ENCODE assay signal across 13 cellular contexts in the genomic region with DNA sequence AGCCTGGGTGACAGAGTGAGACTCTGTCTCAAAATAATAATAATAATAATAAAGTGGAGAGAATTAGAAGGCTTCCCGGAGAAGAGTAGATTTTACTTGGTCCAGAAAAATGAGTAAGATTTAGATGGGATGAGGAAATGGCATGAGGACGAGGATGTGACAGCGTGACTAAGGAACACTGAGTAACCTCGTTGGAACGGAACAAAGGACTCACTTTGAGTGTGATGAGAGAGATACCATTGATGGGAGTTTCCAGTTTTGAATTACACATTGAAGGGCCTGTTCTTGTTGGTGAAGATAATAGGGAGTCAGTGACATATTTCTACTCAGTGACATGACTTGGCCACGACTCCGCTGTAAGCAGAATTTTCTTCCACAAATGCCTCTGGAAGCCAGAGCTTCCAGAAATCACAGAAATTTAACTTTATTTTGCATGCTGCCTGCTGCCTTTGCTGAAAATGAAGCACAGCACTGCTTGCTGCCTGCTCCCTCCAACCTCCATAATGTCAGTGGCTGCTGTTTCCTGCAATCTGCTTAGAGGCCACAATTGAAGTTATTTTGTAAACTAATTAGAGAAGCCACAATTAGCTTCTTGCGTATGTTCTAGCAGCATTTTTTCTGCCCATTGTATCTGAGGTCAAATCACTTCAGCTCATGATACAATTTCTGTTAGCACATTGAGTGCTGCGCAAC. TPM values are rescaled to one million over a fixed set of nuclear protein-coding genes. Genes with fewer than 3 reads are reported as not detected.
DNase-seq lines count a peak whose midpoint lies in the region; ATAC-seq and TF ChIP-seq lines count a peak whose summit lies in the region.
"Had no signal": no experiment of that assay in that cellular context is flagged by ENCODE, and none has a peak within 500 bp of the region (broad histone marks: within the 10 kb centered on the region; RNA-seq: fewer than 3 reads in every experiment).

No MANE protein-coding gene starts in this region.

- H3K79me2 ChIP-seq in PC-3 (ENCODE audit: low read length), result no peaks in the 10 kb centered on the region

- H4K91ac ChIP-seq in neuronal stem cell (ENCODE audit: low read depth, low read length, poor library complexity), result no peak overlapping the region

- no peak overlapping the region for H2BK120ac ChIP-seq in neuronal stem cell (ENCODE audit: low read depth, low read length)

- no CpG with 5 or more reads among the region's 9 CpGs for WGBS in neuronal stem cell (ENCODE audit: extremely low coverage in 2 of 2, insufficient read length in 2 of 2, insufficient replicate concordance in 1 of 2), 2 donors

- H3K4me3 ChIP-seq in PC-3 (ENCODE audit: low read length), result no peak overlapping the region
- H3K4me3 ChIP-seq in epithelial cell of esophagus (ENCODE audit: low read length), result no peak overlapping the region
- H3K4me3 ChIP-seq in neuronal stem cell (ENCODE audit: low read length in 2 of 2), result no peak overlapping the region
- no peak overlapping the region for H3K4me3 ChIP-seq in MG63
- H3K4me3 ChIP-seq: skin epidermis had no signal

- peaks cover 32% of the 10 kb centered on the region for H3K4me1 ChIP-seq in PC-3 (ENCODE audit: insufficient read depth, low read length)
- H3K4me1 ChIP-seq in neuronal stem cell (ENCODE audit: control insufficient read depth in 2 of 2, insufficient read depth in 1 of 2, low read depth in 1 of 2, low read length in 2 of 2), result peaks cover 4 to 8% of the 10 kb centered on the region in 2 donors

- no peak overlapping the region for H3K4ac ChIP-seq in neuronal stem cell (ENCODE audit: low read length)

- peak overlapping the region; percentile 8; the same call in 1 of the 2 replicates for H2AFZ ChIP-seq in PC-3 (ENCODE audit: low read length)
- peak overlapping the region; percentile 47 for H2AFZ ChIP-seq in neuronal stem cell (ENCODE audit: low read length)

- POLR2A ChIA-PET in PC-3 (lab: Charles Lee; ENCODE audit: unreplicated experiment), result no interaction called here

- no peaks in the 10 kb centered on the region for H3K9me2 ChIP-seq in PC-3 (replicated peaks; ENCODE audit: low read length)

- peak overlapping the region; percentile 66 for H3K9ac ChIP-seq in PC-3 (ENCODE audit: low read length)
- H3K9ac ChIP-seq in neuronal stem cell (ENCODE audit: low read depth, low read length, poor library complexity), result no peak overlapping the region

- peaks cover 7% of the 10 kb centered on the region for H3F3A ChIP-seq in PC-3 (ENCODE audit: low read length, unreplicated experiment)

- H3K27ac ChIP-seq in PC-3 (ENCODE audit: low read length), result peak overlapping the region; percentile 83
- no peak overlapping the region for H3K27ac ChIP-seq in neuronal stem cell (replicated peaks; ENCODE audit: low read length)
- H3K27ac ChIP-seq: skin epidermis had no signal

- H4K8ac ChIP-seq in neuronal stem cell (ENCODE audit: low read depth, low read length), result no peak overlapping the region

- TSS peak; percentile 98 for BruUV-seq in PC-3 (replicated peaks; lab: Mats Ljungman, UMichigan)

- no peak overlapping the region for H3K18ac ChIP-seq in neuronal stem cell (ENCODE audit: low read length)

- peak overlapping the region; percentile 32 for H3K4me2 ChIP-seq in PC-3 (ENCODE audit: low read length)
- no peak overlapping the region for H3K4me2 ChIP-seq in neuronal stem cell (ENCODE audit: insufficient read depth, low read length, poor library complexity, severe bottlenecking)

- no peak for TF ChIP-seq CTCF in PC-3 (conservative IDR thresholded peaks at IDR 0.05; ENCODE audit: low read depth, low read length)
- TF ChIP-seq CTCF in epithelial cell of esophagus (IDR thresholded peaks at IDR 0.05; ENCODE audit: insufficient read depth, low read depth, low read length, missing control alignments), result no peak

- no peaks in the 10 kb centered on the region for H3K79me1 ChIP-seq in neuronal stem cell (ENCODE audit: low read depth, low read length)

- no peak overlapping the region for H2BK5ac ChIP-seq in neuronal stem cell (ENCODE audit: low read length)

- no peak overlapping the region for H3K23ac ChIP-seq in neuronal stem cell (ENCODE audit: low read depth, low read length, poor library complexity)

- H2BK15ac ChIP-seq in neuronal stem cell (ENCODE audit: low read length), result no peak overlapping the region

- H3K9me3 ChIP-seq in PC-3 (ENCODE audit: low read length) (no peaks in the 10 kb centered on the region), neuronal stem cell (replicated peaks in 1 of 2; ENCODE audit: control insufficient read depth in 2 of 2, insufficient read depth in 1 of 2, low read depth in 1 of 2, low read length in 2 of 2) (no peaks in the 10 kb centered on the region), MG63 (no peaks in the 10 kb centered on the region)

- H3K14ac ChIP-seq in neuronal stem cell (ENCODE audit: low read length), result no peak overlapping the region

- intact Hi-C loops in PC-3 (cut with micrococcal nuclease), result no loop called here

- peak; percentile 20 for DNase-seq in GM03348 (ENCODE audit: low spot score)
- DNase-seq in PC-3, result peak; percentile 97
- peak; percentile 80 for DNase-seq in epithelial cell of esophagus (ENCODE audit: low read depth)
- no peak for DNase-seq in neuronal stem cell (ENCODE audit: low spot score)
- DNase-seq in MG63, result no peak
- DNase-seq in DMS 273 treated with DMSO at 0.1 percent for 48 hours (lab: John Stamatoyannopoulos, UW), result no peak
- DNase-seq in activated CD4-positive, alpha-beta T cell treated with anti-CD3 and anti-CD28 coated beads, Interleukin-2, amount 50 U/mL, for 48 hours, result no peak
- DNase-seq: amniotic stem cell, DMS79, NCI-H2171 treated with DMSO at 0.1 percent for 48 hours, SHP77 treated with DMSO at 0.1 percent for 48 hours had no signal

- H2BK12ac ChIP-seq in neuronal stem cell (ENCODE audit: low read length), result no peak overlapping the region

- H3K27me3 ChIP-seq in PC-3 (ENCODE audit: low read length), result no peaks in the 10 kb centered on the region
- H3K27me3 ChIP-seq in neuronal stem cell (ENCODE audit: control insufficient read depth in 3 of 3, insufficient read depth in 3 of 3, low read depth in 1 of 3, low read length in 3 of 3), result peaks cover 0 to 5% (median 0%) of the 10 kb centered on the region in 3 experiments
- H3K27me3 ChIP-seq in MG63, result peaks cover 6% of the 10 kb centered on the region; the same call in 1 of the 2 replicates

- H3K36me3 ChIP-seq in PC-3 (ENCODE audit: low read depth, low read length) (no peaks in the 10 kb centered on the region), neuronal stem cell (replicated peaks in 1 of 2; ENCODE audit: control insufficient read depth in 2 of 2, insufficient read depth in 2 of 2, low read length in 2 of 2) (no peaks in the 10 kb centered on the region), MG63 (no peaks in the 10 kb centered on the region)

- CTCF ChIA-PET in PC-3 (lab: Charles Lee), result no interaction called here

- ATAC-seq in PC-3, result peak; percentile 85
- ATAC-seq in HG02588 (IDR thresholded peaks at IDR 0.05; ENCODE audit: unreplicated experiment), result no peak

- no peaks in the 10 kb centered on the region for H4K20me1 ChIP-seq in PC-3 (ENCODE audit: low read length)

- H2AK5ac ChIP-seq in neuronal stem cell (ENCODE audit: low read depth, low read length), result no peak overlapping the region

RNA-seq across cellular contexts. Expression of a gene that starts 33.7 kb away (rescaled TPM):
- total RNA-seq in PC-3 (2014; rRNA removed), result 57.7 and 82.6 TPM in 2 replicates
- 11.7 TPM for polyA plus RNA-seq in neuronal stem cell (2013, experiment 1 of 2)
- 12.2 TPM for polyA plus RNA-seq in neuronal stem cell (2013, experiment 2 of 2)
- 34.1 and 40.2 TPM in 2 replicates for total RNA-seq in MG63 (2014; rRNA removed; shearing (Covaris generic); ENCODE audit: low replicate concordance)

Comparison
In these comparisons a context has a peak if more than half of its experiments do, and no peak if none do; other contexts are left out.
1. DNase-seq: peak in GM03348 (single experiment), PC-3 (single experiment) and epithelial cell of esophagus (single experiment); none in neuronal stem cell (single experiment), MG63 (single experiment), DMS 273 treated with DMSO at 0.1 percent for 48 hours (single experiment) and activated CD4-positive, alpha-beta T cell treated with anti-CD3 and anti-CD28 coated beads, Interleukin-2, amount 50 U/mL, for 48 hours (0 of 2).